8 cellular contexts compared by ENCODE assay signal in genomic region chr2:27071990-27072830, GRCh38. TPM values are rescaled to one million over a fixed set of nuclear protein-coding genes. Genes with fewer than 3 reads are reported as not detected.
DNase-seq lines count a peak whose midpoint lies in the region; ATAC-seq and TF ChIP-seq lines count a peak whose summit lies in the region.

No MANE protein-coding gene starts in this region.

- peak overlapping the region; percentile 38 to 92 (median 87) for H3K27ac Mint-ChIP-seq in naive thymus-derived CD4-positive, alpha-beta T cell

- no peaks in the 10 kb centered on the region for H3K9me3 Mint-ChIP-seq in naive thymus-derived CD4-positive, alpha-beta T cell

- CTCF ChIA-PET in naive thymus-derived CD4-positive, alpha-beta T cell (lab: Charles Lee) = interaction anchor here (0.6 to 1.8 kb wide), 5 partner anchors 10 to 1419 kb away, joined by 3 to 6 read pairs (median 4); partner anchors contain the start of gene AGBL5

- intact Hi-C loops in naive thymus-derived CD4-positive, alpha-beta T cell (cut with micrococcal nuclease) = loop anchor here (1.0 to 10.0 kb wide), 14 partner anchors 9 to 1683 kb away; partner anchors contain the start of genes AGBL5 (in 2 of the 2), CCDC121 (in 2 of the 2), EIF2B4 (in 2 of the 2) and GPN1 (in 2 of the 2)
- intact Hi-C loops in upper lobe of right lung (cut with DNase I) = no loop called here

- no peaks in the 10 kb centered on the region for H3K9me3 ChIP-seq in naive thymus-derived CD4-positive, alpha-beta T cell (ENCODE audit: control insufficient read depth in 2 of 3, low read length in 3 of 3)
- no peaks in the 10 kb centered on the region for H3K9me3 ChIP-seq in upper lobe of right lung

- no peak for TF ChIP-seq CTCF in upper lobe of right lung (IDR thresholded peaks at IDR 0.05)

- peak overlapping the region; percentile 83 for H3K4me3 ChIP-seq in naive thymus-derived CD4-positive, alpha-beta T cell (ENCODE audit: low read length)
- peak overlapping the region; percentile 96 for H3K4me3 ChIP-seq in upper lobe of right lung

- H3K27me3 Mint-ChIP-seq in naive thymus-derived CD4-positive, alpha-beta T cell = no peaks in the 10 kb centered on the region

- DNase-seq in UCSD-AML1 (lab: John Stamatoyannopoulos, UW; ENCODE audit: unreplicated experiment) = peak; percentile 73
- no peak for DNase-seq in epithelial cell of prostate (ENCODE audit: low read depth, low spot score)
- peak in 1 of 9 donors; percentile 64 for DNase-seq in naive thymus-derived CD4-positive, alpha-beta T cell
- DNase-seq in upper lobe of right lung = no peak
- DNase-seq in LoVo (ENCODE audit: low spot score) = no peak

- no peaks in the 10 kb centered on the region for H3K27me3 ChIP-seq in naive thymus-derived CD4-positive, alpha-beta T cell (ENCODE audit: control insufficient read depth in 2 of 2, insufficient read depth in 2 of 2, low read length in 2 of 2)
- no peaks in the 10 kb centered on the region for H3K27me3 ChIP-seq in upper lobe of right lung

- peak; percentile 28 for ATAC-seq in GM18517 (IDR thresholded peaks at IDR 0.05; ENCODE audit: unreplicated experiment)
- ATAC-seq in HG02938 (IDR thresholded peaks at IDR 0.05; ENCODE audit: unreplicated experiment) = peak; percentile 25
- ATAC-seq in naive thymus-derived CD4-positive, alpha-beta T cell = no peak
- no peak for ATAC-seq in upper lobe of right lung
- ATAC-seq in GM19397 (IDR thresholded peaks at IDR 0.05; ENCODE audit: unreplicated experiment) = no peak

- peak overlapping the region; percentile 73 to 97 (median 82) for H3K4me3 Mint-ChIP-seq in naive thymus-derived CD4-positive, alpha-beta T cell

- peaks cover 0 to 16% (median 6%) of the 10 kb centered on the region in 5 donors for H3K36me3 Mint-ChIP-seq in naive thymus-derived CD4-positive, alpha-beta T cell

- H3K4me1 Mint-ChIP-seq in naive thymus-derived CD4-positive, alpha-beta T cell = peaks cover 61 to 90% (median 82%) of the 10 kb centered on the region in 7 donors

- POLR2A ChIA-PET in naive thymus-derived CD4-positive, alpha-beta T cell (lab: Charles Lee) = interaction anchor here (0.9 to 11.3 kb wide), 15 partner anchors 12 to 338 kb away, joined by 3 to 216 read pairs (median 4); partner anchors contain the start of genes ABHD1, AGBL5, ATRAID and KHK

- peak overlapping the region; percentile 54 for H3K27ac ChIP-seq in epithelial cell of prostate
- H3K27ac ChIP-seq in naive thymus-derived CD4-positive, alpha-beta T cell (ENCODE audit: low read depth, low read length) = peak overlapping the region; percentile 97
- peak overlapping the region; percentile 92 for H3K27ac ChIP-seq in upper lobe of right lung

- H3K4me1 ChIP-seq in naive thymus-derived CD4-positive, alpha-beta T cell (ENCODE audit: control insufficient read depth in 2 of 2, insufficient read depth in 2 of 2, low read length in 2 of 2) = peaks cover 29 to 41% of the 10 kb centered on the region in 2 donors
- H3K4me1 ChIP-seq in upper lobe of right lung = peaks cover 56% of the 10 kb centered on the region

- peaks cover 0 to 38% (median 0%) of the 10 kb centered on the region in 3 experiments for H3K36me3 ChIP-seq in naive thymus-derived CD4-positive, alpha-beta T cell (ENCODE audit: control insufficient read depth in 2 of 3, insufficient read depth in 3 of 3, low read length in 3 of 3)
- peaks cover 24% of the 10 kb centered on the region for H3K36me3 ChIP-seq in upper lobe of right lung

RNA-seq across cellular contexts. Expression of gene OST4, which starts 0.8 kb away (rescaled TPM):
- 100 to 1,000 TPM; 241 to 398 (median 263) TPM for total RNA-seq in naive thymus-derived CD4-positive, alpha-beta T cell
- 100 to 1,000 TPM; 747 to 884 TPM for polyA plus RNA-seq in naive thymus-derived CD4-positive, alpha-beta T cell
- 248 TPM for total RNA-seq in upper lobe of right lung

RNA-seq across cellular contexts. Expression of gene EMILIN1, which starts 6.2 kb away (rescaled TPM):
- total RNA-seq in naive thymus-derived CD4-positive, alpha-beta T cell = 1 to 10 TPM in 1 of 5 experiments, under 1 TPM in 4; 0.35 to 1.4 (median 0.61) TPM
- 1 to 10 TPM in 1 of 2 donors, under 1 TPM in 1; 0.89 to 1.1 TPM for polyA plus RNA-seq in naive thymus-derived CD4-positive, alpha-beta T cell
- total RNA-seq in upper lobe of right lung = 84.6 TPM

RNA-seq across cellular contexts. Expression of gene KHK, which starts 14.4 kb away (rescaled TPM):
- 10 to 100 TPM in 1 of 5 experiments, 1 to 10 TPM in 4; 5.8 to 13.8 (median 6.2) TPM for total RNA-seq in naive thymus-derived CD4-positive, alpha-beta T cell
- polyA plus RNA-seq in naive thymus-derived CD4-positive, alpha-beta T cell = 1 to 10 TPM; 7.6 to 8.8 TPM
- total RNA-seq in upper lobe of right lung = 4.9 TPM

RNA-seq across cellular contexts. Expression of gene AGBL5, which starts 20.7 kb away (rescaled TPM):
- 10 to 100 TPM in 4 of 5 experiments, 1 to 10 TPM in 1; 7.6 to 15.7 (median 12.4) TPM for total RNA-seq in naive thymus-derived CD4-positive, alpha-beta T cell
- polyA plus RNA-seq in naive thymus-derived CD4-positive, alpha-beta T cell = 10 to 100 TPM in 1 of 2 donors, 1 to 10 TPM in 1; 8.0 to 10.4 TPM
- total RNA-seq in upper lobe of right lung = 14.0 TPM

RNA-seq across cellular contexts. Expression of gene TMEM214, which starts 39.4 kb away (rescaled TPM):
- total RNA-seq in naive thymus-derived CD4-positive, alpha-beta T cell = 100 to 1,000 TPM in 1 of 5 experiments, 10 to 100 TPM in 4; 36.7 to 114 (median 67.5) TPM
- 10 to 100 TPM; 18.6 to 32.5 TPM for polyA plus RNA-seq in naive thymus-derived CD4-positive, alpha-beta T cell
- 68.0 TPM for total RNA-seq in upper lobe of right lung

Comparison
In these comparisons a context has a peak if more than half of its experiments do, and no peak if none do; other contexts are left out.
1. ATAC-seq: peak in GM18517 (single experiment) and HG02938 (single experiment); none in naive thymus-derived CD4-positive, alpha-beta T cell (single experiment), upper lobe of right lung (single experiment) and GM19397 (single experiment).
2. RNA of gene EMILIN1, which starts 6.2 kb away (total RNA-seq): 84.6 TPM in upper lobe of right lung (single experiment); 0.35 to 1.4 TPM in naive thymus-derived CD4-positive, alpha-beta T cell; every median in the first group is over 10 times any median in the second.
3. Peak in every context shown above with its lines, with median percentiles within 50 percentile points of each other: H3K27ac ChIP-seq.